In genomic region chr1:116508984-116509980, GRCh38 we compare ENCODE assay signal across 1 cellular context.
TF ChIP-seq lines count a peak whose summit lies in the region.

No MANE protein-coding gene starts in this region.

TF ChIP-seq in HepG2, 621 proteins besides CTCF, POLR2A, EP300 and RAD21 (continued from another document and continues in another):
- TF ChIP-seq ETS1 (CRISPR knock-in tag; IDR thresholded peaks at IDR 0.05) (no peak), ZBTB25 (CRISPR knock-in tag; IDR thresholded peaks at IDR 0.05) (no peak), PAWR (CRISPR knock-in tag; IDR thresholded peaks at IDR 0.05; ENCODE audit: borderline replicate concordance) (no peak), ZNF513 (CRISPR knock-in tag; conservative IDR thresholded peaks at IDR 0.05) (no peak), THRA (CRISPR knock-in tag; IDR thresholded peaks at IDR 0.05; ENCODE audit: borderline replicate concordance) (peak; percentile 66; the same call in 1 of the 2 replicates), HOXA5 (CRISPR knock-in tag; IDR thresholded peaks at IDR 0.05) (no peak), MBNL3 (CRISPR knock-in tag; conservative IDR thresholded peaks at IDR 0.05) (no peak), CENPT (CRISPR knock-in tag; IDR thresholded peaks at IDR 0.05; ENCODE audit: low read depth) (no peak), NFE2 (CRISPR knock-in tag; IDR thresholded peaks at IDR 0.05) (no peak), MTF2 (CRISPR knock-in tag; IDR thresholded peaks at IDR 0.05; ENCODE audit: borderline replicate concordance) (no peak), NFYB (CRISPR knock-in tag; IDR thresholded peaks at IDR 0.05) (no peak), ZBTB34 (CRISPR knock-in tag; IDR thresholded peaks at IDR 0.05) (no peak), ZNF331 (CRISPR knock-in tag; IDR thresholded peaks at IDR 0.05) (0 out of 2 replicates have a peak, but pooled peaks have one; percentile 12), ZSCAN31 (CRISPR knock-in tag; IDR thresholded peaks at IDR 0.05; ENCODE audit: low read depth) (no peak), HNF4G (IDR thresholded peaks at IDR 0.05; ENCODE audit: borderline replicate concordance, low read depth, low read length) (peak; percentile 64), HNF4G (CRISPR knock-in tag; IDR thresholded peaks at IDR 0.05; ENCODE audit: borderline replicate concordance, low read depth) (peak; percentile 76; the same call in 1 of the 2 replicates), GABPB1 (CRISPR knock-in tag; IDR thresholded peaks at IDR 0.05) (no peak), ZNF207 (IDR thresholded peaks at IDR 0.05; ENCODE audit: borderline replicate concordance) (no peak), HOXA3 (CRISPR knock-in tag; IDR thresholded peaks at IDR 0.05) (no peak; the same call in 1 of the 2 replicates), SP140L (CRISPR knock-in tag; IDR thresholded peaks at IDR 0.05; ENCODE audit: borderline replicate concordance) (no peak), U2AF2 (IDR thresholded peaks at IDR 0.05; ENCODE audit: low read depth, low read length) (no peak), FOXA1 (IDR thresholded peaks at IDR 0.05) (no peak), FOXA1 (CRISPR knock-in tag; IDR thresholded peaks at IDR 0.05) (0 out of 2 replicates have a peak, but pooled peaks have one; percentile 29), ZNF75D (CRISPR knock-in tag; IDR thresholded peaks at IDR 0.05; ENCODE audit: borderline replicate concordance) (no peak), ZNF530 (CRISPR knock-in tag; IDR thresholded peaks at IDR 0.05; ENCODE audit: low read depth) (no peak), ZBTB20 (CRISPR knock-in tag; IDR thresholded peaks at IDR 0.05; ENCODE audit: borderline replicate concordance, low read depth) (no peak), ATF2 (CRISPR knock-in tag; IDR thresholded peaks at IDR 0.05) (no peak), RFX1 (IDR thresholded peaks at IDR 0.05) (no peak), ZNF557 (CRISPR knock-in tag; IDR thresholded peaks at IDR 0.05) (no peak), MAFK (conservative IDR thresholded peaks at IDR 0.05 in 1 of 2, IDR thresholded peaks at IDR 0.05 in 1 of 2; ENCODE audit: low read length in 2 of 2) (0 out of 4 replicates have a peak, but pooled peaks of 1 of the 2 experiments have one; percentile 0), PLSCR1 (CRISPR knock-in tag; IDR thresholded peaks at IDR 0.05; ENCODE audit: borderline replicate concordance) (no peak), ZNF138 (CRISPR knock-in tag; IDR thresholded peaks at IDR 0.05; ENCODE audit: low read depth) (no peak), ZNF350 (CRISPR knock-in tag; IDR thresholded peaks at IDR 0.05; ENCODE audit: borderline replicate concordance, low read depth) (no peak), NR2C2 (CRISPR knock-in tag; IDR thresholded peaks at IDR 0.05; ENCODE audit: borderline replicate concordance) (no peak), SRSF9 (IDR thresholded peaks at IDR 0.05; ENCODE audit: borderline replicate concordance, insufficient read depth, low read depth, low read length, poor library complexity, severe bottlenecking) (no peak), ZZZ3 (CRISPR knock-in tag; IDR thresholded peaks at IDR 0.05; ENCODE audit: borderline replicate concordance) (no peak), U2AF1 (optimal IDR thresholded peaks at IDR 0.05; ENCODE audit: low read depth, low read length) (no peak), TEF (CRISPR knock-in tag; IDR thresholded peaks at IDR 0.05) (no peak), ZNF484 (CRISPR knock-in tag; IDR thresholded peaks at IDR 0.05; ENCODE audit: borderline replicate concordance, low read depth) (no peak), RXRB (CRISPR knock-in tag; IDR thresholded peaks at IDR 0.05; ENCODE audit: borderline replicate concordance) (peak; percentile 41; the same call in 1 of the 2 replicates), AHR (CRISPR knock-in tag; IDR thresholded peaks at IDR 0.05) (no peak), ZNF878 (CRISPR knock-in tag; IDR thresholded peaks at IDR 0.05) (peak; percentile 65; the same call in 1 of the 2 replicates), ZNF253 (CRISPR knock-in tag; IDR thresholded peaks at IDR 0.05; ENCODE audit: borderline replicate concordance) (no peak), PHB2 (IDR thresholded peaks at IDR 0.05; ENCODE audit: partially characterized antibody) (no peak), ARID2 (CRISPR knock-in tag; IDR thresholded peaks at IDR 0.05; ENCODE audit: borderline replicate concordance) (no peak), LRRFIP1 (CRISPR knock-in tag; conservative IDR thresholded peaks at IDR 0.05) (no peak), GPN1 (CRISPR knock-in tag; IDR thresholded peaks at IDR 0.05; ENCODE audit: borderline replicate concordance) (no peak), JUN (CRISPR knock-in tag; IDR thresholded peaks at IDR 0.05) (peak; percentile 73; the same call in 1 of the 2 replicates), NR2F6 (IDR thresholded peaks at IDR 0.05) (peak; percentile 37), NR2F6 (CRISPR knock-in tag; IDR thresholded peaks at IDR 0.05) (peak; percentile 52; the same call in 1 of the 2 replicates), ZNF451 (CRISPR knock-in tag; IDR thresholded peaks at IDR 0.05) (no peak), SKI (IDR thresholded peaks at IDR 0.05; ENCODE audit: partially characterized antibody) (no peak), ZBTB2 (CRISPR knock-in tag; IDR thresholded peaks at IDR 0.05; ENCODE audit: low read depth) (no peak), MBD4 (IDR thresholded peaks at IDR 0.05; ENCODE audit: borderline replicate concordance, low read length) (no peak; the same call in 1 of the 2 replicates), ZNF747 (CRISPR knock-in tag; IDR thresholded peaks at IDR 0.05; ENCODE audit: borderline replicate concordance) (no peak), MLLT10 (CRISPR knock-in tag; IDR thresholded peaks at IDR 0.05) (no peak), ZSCAN12 (CRISPR knock-in tag; IDR thresholded peaks at IDR 0.05) (no peak), IRX3 (CRISPR knock-in tag; IDR thresholded peaks at IDR 0.05; ENCODE audit: borderline replicate concordance, low read depth) (no peak), RELA (CRISPR knock-in tag; IDR thresholded peaks at IDR 0.05) (no peak), ZFYVE20 (CRISPR knock-in tag; IDR thresholded peaks at IDR 0.05; ENCODE audit: borderline replicate concordance, low read depth) (no peak), POLR2G (IDR thresholded peaks at IDR 0.05; ENCODE audit: low read depth, low read length) (peak; percentile 43; the same call in 1 of the 2 replicates), ZNF619 (CRISPR knock-in tag; IDR thresholded peaks at IDR 0.05) (no peak), ZNF44 (CRISPR knock-in tag; IDR thresholded peaks at IDR 0.05) (no peak)
